In the genomic region with DNA sequence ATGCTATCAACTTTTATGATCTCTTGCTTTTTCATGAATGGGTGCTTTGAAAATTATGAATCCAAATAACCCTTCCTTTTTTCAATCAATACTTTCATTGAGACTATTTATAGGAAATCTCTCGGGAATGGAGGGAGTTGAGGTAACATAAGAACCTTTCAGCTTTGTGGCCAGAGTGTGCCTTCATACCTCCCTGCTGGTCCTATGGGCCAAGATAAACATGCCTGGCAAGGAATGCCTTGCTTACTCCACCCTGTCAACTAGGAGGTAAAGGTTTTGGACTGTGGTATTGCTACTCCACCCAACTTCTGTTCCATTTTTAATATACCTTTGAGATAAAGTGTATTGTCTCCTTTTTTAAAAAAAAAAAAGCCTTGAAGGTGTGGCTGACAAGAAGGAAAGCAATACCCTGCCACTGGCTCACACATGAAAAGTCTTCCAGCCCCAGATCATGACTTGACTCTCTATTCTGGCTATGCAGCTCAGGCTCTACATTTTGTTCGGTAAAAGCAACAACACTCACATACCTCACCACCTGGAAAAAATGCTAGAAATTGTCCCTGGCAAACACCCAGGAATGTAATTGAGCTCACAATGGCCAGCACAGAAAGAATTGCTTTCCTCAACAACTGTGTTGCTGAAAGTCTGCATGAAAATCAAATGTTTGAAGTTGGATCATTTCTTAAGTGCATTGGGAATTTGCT, we compare ENCODE assay signal across 20 cellular contexts. TPM values are rescaled to one million over a fixed set of nuclear protein-coding genes. Genes with fewer than 3 reads are reported as not detected.
DNase-seq lines count a peak whose midpoint lies in the region; ATAC-seq, FAIRE-seq and TF ChIP-seq lines count a peak whose summit lies in the region.
"Had no signal": no experiment of that assay in that cellular context is flagged by ENCODE, and none has a peak within 500 bp of the region (broad histone marks: within the 10 kb centered on the region; RNA-seq: fewer than 3 reads in every experiment).

No MANE protein-coding gene starts in this region.

- BruUV-seq in mammary epithelial cell (replicated peaks; lab: Mats Ljungman, UMichigan): no TSS peak

- peaks cover 4% of the 10 kb centered on the region for H3K27me3 Mint-ChIP-seq in activated CD8-positive, alpha-beta memory T cell treated with anti-CD3 and anti-CD28 coated beads, Interleukin-2, amount 10 ng/mL, durations not matched to agents 7 days and 5 days

- no peak for FAIRE-seq in frontal cortex (lab: Jason Lieb, UNC)
- FAIRE-seq: TTC549 had no signal

- DNase-seq in M059J (ENCODE audit: low read depth) (peak; percentile 80), mammary epithelial cell (peak; percentile 78), kidney glomerular epithelial cell (lab: John Stamatoyannopoulos, UW) (peak; percentile 66), tibial artery (peak in 1 of 2 donors; percentile 52), OCI-M1 (lab: John Stamatoyannopoulos, UW) (no peak), frontal cortex (ENCODE audit: low spot score in 2 of 2) (no peak)
- DNase-seq in activated CD8-positive, alpha-beta memory T cell treated with anti-CD3 and anti-CD28 coated beads, Interleukin-2, amount 10 ng/mL, durations not matched to agents 7 days and 5 days: no peak
- DNase-seq: activated CD4-positive, alpha-beta memory T cell treated with anti-CD3 and anti-CD28 coated beads, Interleukin-2, amount 10 ng/mL, durations not matched to agents 7 days and 5 days; aorta; CD4-positive, CD25-positive, alpha-beta regulatory T cell; endodermal cell; naive thymus-derived CD4-positive, alpha-beta T cell; NCI-H2107; NK-92 treated with Interleukin-12 subunit alpha and Interleukin-12 subunit beta, amount 100 ng/mL, for 24 hours; stimulated activated CD4-positive, alpha-beta T cell treated with anti-CD3 and anti-CD28 coated beads, Interleukin-1b, Interleukin-23, amount 100 ng/mL, for 48 hours; stimulated activated CD8-positive, alpha-beta memory T cell treated with anti-CD3 and anti-CD28 coated beads, Interleukin-4, amount 100 ng/mL, for 48 hours had no signal

- H3K9me3 Mint-ChIP-seq in activated CD8-positive, alpha-beta memory T cell treated with anti-CD3 and anti-CD28 coated beads, Interleukin-2, amount 10 ng/mL, durations not matched to agents 7 days and 5 days (ENCODE audit: low read depth): no peaks in the 10 kb centered on the region
- H3K9me3 Mint-ChIP-seq: activated CD4-positive, alpha-beta memory T cell treated with anti-CD3 and anti-CD28 coated beads, Interleukin-2, amount 10 ng/mL, durations not matched to agents 7 days and 5 days; activated T-helper 17 cell treated with anti-CD3 and anti-CD28 coated beads, Interleukin-2, amount 50 U/mL, for 72 hours; endodermal cell; type B pancreatic cell had no signal

- no peaks in the 10 kb centered on the region for H3K79me2 ChIP-seq in mammary epithelial cell (ENCODE audit: insufficient read depth, low read length)

- H3K4me1 Mint-ChIP-seq in activated CD8-positive, alpha-beta memory T cell treated with anti-CD3 and anti-CD28 coated beads, Interleukin-2, amount 10 ng/mL, durations not matched to agents 7 days and 5 days: no peaks in the 10 kb centered on the region
- H3K4me1 Mint-ChIP-seq: activated CD4-positive, alpha-beta memory T cell treated with anti-CD3 and anti-CD28 coated beads, Interleukin-2, amount 10 ng/mL, durations not matched to agents 7 days and 5 days; activated T-helper 17 cell treated with anti-CD3 and anti-CD28 coated beads, Interleukin-2, amount 50 U/mL, for 72 hours; CD4-positive, CD25-positive, alpha-beta regulatory T cell; endodermal cell; naive thymus-derived CD4-positive, alpha-beta T cell had no signal

- TF ChIP-seq CTCF in mammary epithelial cell (conservative IDR thresholded peaks at IDR 0.05 in 1 of 2, IDR thresholded peaks at IDR 0.05 in 1 of 2; ENCODE audit: extremely low read depth in 1 of 2, insufficient read depth in 1 of 2, low read depth in 1 of 2, low read length in 2 of 2) (no peak), tibial artery (IDR thresholded peaks at IDR 0.05) (no peak)

- intact Hi-C loops in mammary epithelial cell (cut with micrococcal nuclease) (no loop called here), tibial artery (cut with DNase I; ENCODE audit: low total_unique reads) (loop anchor here (2.0 kb wide), 1 partner anchor 25 kb away; no protein-coding TSS in a partner anchor)

- H3K4me2 ChIP-seq in mammary epithelial cell (ENCODE audit: insufficient read depth, low read depth, low read length): peak overlapping the region; percentile 79

- dilution Hi-C loops in mammary epithelial cell (cut with HindIII; ENCODE audit: low sequenced_read_pairs): no loop called here

- H3K4me3 ChIP-seq in mammary epithelial cell (replicated peaks in 1 of 3; ENCODE audit: insufficient read depth in 1 of 3, low read depth in 2 of 3, low read length in 3 of 3) (peak overlapping the region in 2 of 3 experiments; percentile 3 to 6), tibial artery (no peak overlapping the region)
- H3K4me3 ChIP-seq: prostate gland had no signal

- H2AFZ ChIP-seq in mammary epithelial cell (ENCODE audit: low read depth, low read length): peak overlapping the region; percentile 37

- no peak overlapping the region for H3K4me3 Mint-ChIP-seq in activated CD8-positive, alpha-beta memory T cell treated with anti-CD3 and anti-CD28 coated beads, Interleukin-2, amount 10 ng/mL, durations not matched to agents 7 days and 5 days
- H3K4me3 Mint-ChIP-seq: activated CD4-positive, alpha-beta memory T cell treated with anti-CD3 and anti-CD28 coated beads, Interleukin-2, amount 10 ng/mL, durations not matched to agents 7 days and 5 days; activated T-helper 17 cell treated with anti-CD3 and anti-CD28 coated beads, Interleukin-2, amount 50 U/mL, for 72 hours; CD4-positive, CD25-positive, alpha-beta regulatory T cell; endodermal cell; naive thymus-derived CD4-positive, alpha-beta T cell; type B pancreatic cell had no signal

- H3K27me3 ChIP-seq in mammary epithelial cell (ENCODE audit: insufficient read depth, low read length): no peaks in the 10 kb centered on the region
- no peaks in the 10 kb centered on the region for H3K27me3 ChIP-seq in tibial artery

- no peaks in the 10 kb centered on the region for H4K20me1 ChIP-seq in mammary epithelial cell (ENCODE audit: insufficient read depth, low read length)

- no peak overlapping the region for H3K27ac Mint-ChIP-seq in activated CD8-positive, alpha-beta memory T cell treated with anti-CD3 and anti-CD28 coated beads, Interleukin-2, amount 10 ng/mL, durations not matched to agents 7 days and 5 days
- H3K27ac Mint-ChIP-seq: activated CD4-positive, alpha-beta memory T cell treated with anti-CD3 and anti-CD28 coated beads, Interleukin-2, amount 10 ng/mL, durations not matched to agents 7 days and 5 days; activated T-helper 17 cell treated with anti-CD3 and anti-CD28 coated beads, Interleukin-2, amount 50 U/mL, for 72 hours; CD4-positive, CD25-positive, alpha-beta regulatory T cell; endodermal cell; naive thymus-derived CD4-positive, alpha-beta T cell; type B pancreatic cell had no signal

- H3K9me3 ChIP-seq in mammary epithelial cell (replicated peaks; ENCODE audit: insufficient read depth, low read length) (no peaks in the 10 kb centered on the region), tibial artery (no peaks in the 10 kb centered on the region)
- H3K9me3 ChIP-seq: prostate gland had no signal

- H3K4me1 ChIP-seq in mammary epithelial cell (ENCODE audit: insufficient read depth, low read length) (peaks cover 34% of the 10 kb centered on the region), tibial artery (peaks cover 0 to 92% (median 31%) of the 10 kb centered on the region in 4 donors)
- H3K4me1 ChIP-seq: prostate gland had no signal

- ATAC-seq in activated CD8-positive, alpha-beta memory T cell treated with anti-CD3 and anti-CD28 coated beads, Interleukin-2, amount 10 ng/mL, durations not matched to agents 7 days and 5 days: no peak
- ATAC-seq: activated T-helper 17 cell treated with anti-CD3 and anti-CD28 coated beads, Interleukin-2, amount 50 U/mL, for 72 hours; naive thymus-derived CD4-positive, alpha-beta T cell had no signal

- H3K27ac ChIP-seq in mammary epithelial cell (ENCODE audit: insufficient read depth, low read depth, low read length) (peak overlapping the region; percentile 68), tibial artery (peak overlapping the region; percentile 55 to 95)
- H3K27ac ChIP-seq: prostate gland had no signal

- WGBS in mammary epithelial cell (ENCODE audit: low coverage, missing lambda C conversion rate): 12% methylated on average over 2 of the region's 2 CpGs

- no peaks in the 10 kb centered on the region for H3K36me3 Mint-ChIP-seq in activated CD8-positive, alpha-beta memory T cell treated with anti-CD3 and anti-CD28 coated beads, Interleukin-2, amount 10 ng/mL, durations not matched to agents 7 days and 5 days
- H3K36me3 Mint-ChIP-seq: CD4-positive, CD25-positive, alpha-beta regulatory T cell; naive thymus-derived CD4-positive, alpha-beta T cell; type B pancreatic cell had no signal

- CTCF ChIA-PET in mammary epithelial cell (lab: Charles Lee; ENCODE audit: low non-redundant PET): interaction anchor here (0.6 kb wide), 2 partner anchors 134 to 1078 kb away, joined by 3 to 5 read pairs; no protein-coding TSS in a partner anchor
- CTCF ChIA-PET in activated CD8-positive, alpha-beta memory T cell treated with anti-CD3 and anti-CD28 coated beads, Interleukin-2, amount 10 ng/mL, durations not matched to agents 7 days and 5 days (lab: Charles Lee): no interaction called here

- in situ Hi-C loops in mammary epithelial cell (cut with MboI; ENCODE audit: low sequenced_read_pairs in 2 of 2): no loop called here

- H3K9ac ChIP-seq in mammary epithelial cell (ENCODE audit: insufficient read depth, low read length): no peak overlapping the region

- no peaks in the 10 kb centered on the region for H3K36me3 ChIP-seq in mammary epithelial cell (ENCODE audit: insufficient read depth, low read length)
- H3K36me3 ChIP-seq in tibial artery: peaks cover 0 to 4% (median 0%) of the 10 kb centered on the region in 3 donors
- H3K36me3 ChIP-seq: prostate gland had no signal

RNA-seq across cellular contexts. Expression of a gene that starts 35.8 kb away (rescaled TPM):
- 225 and 349 TPM in 2 replicates for total RNA-seq in M059J (2014; rRNA removed; shearing (Covaris generic))
- total RNA-seq in mammary epithelial cell (10 to 100 TPM; 11.9 to 73.2 TPM), frontal cortex (1.6 TPM)
- polyA plus RNA-seq in mammary epithelial cell: 21.7 TPM
- 37.9 TPM for polyA minus RNA-seq in mammary epithelial cell
- under 1 TPM in 1 of 2 experiments, not detected in 1; 0.09 TPM for total RNA-seq in activated CD8-positive, alpha-beta memory T cell treated with anti-CD3 and anti-CD28 coated beads, Interleukin-2, amount 10 ng/mL, durations not matched to agents 7 days and 5 days
- total RNA-seq: CD4-positive, CD25-positive, alpha-beta regulatory T cell had no signal
- polyA plus RNA-seq: CD4-positive, CD25-positive, alpha-beta regulatory T cell; naive thymus-derived CD4-positive, alpha-beta T cell had no signal

Comparison
In these comparisons a context has a peak if more than half of its experiments do, and no peak if none do; other contexts are left out.
1. DNase-seq: peak in M059J (single experiment), mammary epithelial cell (single experiment) and kidney glomerular epithelial cell (single experiment); none in activated CD8-positive, alpha-beta memory T cell treated with anti-CD3 and anti-CD28 coated beads, Interleukin-2, amount 10 ng/mL, durations not matched to agents 7 days and 5 days (single experiment), OCI-M1 (single experiment) and frontal cortex (0 of 2).
2. H3K4me3 ChIP-seq: peak in mammary epithelial cell (2 of 3); none in tibial artery (0 of 2).